ENCODE assay signal across 8 cellular contexts in genomic region chr5:17180957-17181723, GRCh38. TPM values are rescaled to one million over a fixed set of nuclear protein-coding genes. Genes with fewer than 3 reads are reported as not detected.
DNase-seq lines count a peak whose midpoint lies in the region; ATAC-seq, FAIRE-seq and TF ChIP-seq lines count a peak whose summit lies in the region.
"Had no signal": no experiment of that assay in that cellular context is flagged by ENCODE, and none has a peak within 500 bp of the region (broad histone marks: within the 10 kb centered on the region; RNA-seq: fewer than 3 reads in every experiment).

No MANE protein-coding gene starts in this region.

- WGBS in lower leg skin, 2 donors, result 63 to 66% methylated on average over 9 of the region's 9 CpGs

- BruUV-seq in PC-3 (replicated peaks; lab: Mats Ljungman, UMichigan) (no TSS peak), endothelial cell of umbilical vein (replicated peaks; lab: Mats Ljungman, UMichigan) (no TSS peak)

- no peak for FAIRE-seq in endothelial cell of umbilical vein (lab: Jason Lieb, UNC)

- POLR2A ChIA-PET in PC-3 (lab: Charles Lee; ENCODE audit: unreplicated experiment) (no interaction called here), endothelial cell of umbilical vein (lab: Charles Lee) (no interaction called here)

- dilution Hi-C loops in endothelial cell of umbilical vein (cut with MboI; ENCODE audit: extremely low pct_ligation_motif_present, low sequenced_read_pairs), result loop anchor here (25.0 kb wide), 3 partner anchors 269 to 494 kb away; no protein-coding TSS in a partner anchor

- H3K4me3 ChIP-seq in PC-3 (ENCODE audit: low read length), result no peak overlapping the region
- no peak overlapping the region for H3K4me3 ChIP-seq in endothelial cell of umbilical vein (replicated peaks in 1 of 3; ENCODE audit: insufficient read depth in 1 of 3, low read depth in 1 of 3, low read length in 3 of 3)
- no peak overlapping the region for H3K4me3 ChIP-seq in parathyroid adenoma (ENCODE audit: low read depth, low read length)
- H3K4me3 ChIP-seq in lower leg skin (ENCODE audit: low read depth, poor library complexity, severe bottlenecking), result no peak overlapping the region

- TF ChIP-seq CTCF in PC-3 (conservative IDR thresholded peaks at IDR 0.05; ENCODE audit: low read depth, low read length), result no peak
- no peak for TF ChIP-seq CTCF in endothelial cell of umbilical vein (IDR thresholded peaks at IDR 0.05; ENCODE audit: extremely low read depth in 1 of 2, insufficient read depth in 1 of 2, low read depth in 1 of 2, low read length in 2 of 2)
- no peak for TF ChIP-seq CTCF in parathyroid adenoma (IDR thresholded peaks at IDR 0.05)
- no peak for TF ChIP-seq CTCF in lower leg skin (IDR thresholded peaks at IDR 0.05)

- H4K20me1 ChIP-seq in PC-3 (ENCODE audit: low read length), result no peaks in the 10 kb centered on the region
- H4K20me1 ChIP-seq in endothelial cell of umbilical vein (replicated peaks; ENCODE audit: control insufficient read depth, extremely low read depth, insufficient read depth, low read length), result no peaks in the 10 kb centered on the region

- H2AFZ ChIP-seq in PC-3 (ENCODE audit: low read length) (peak overlapping the region; percentile 15), endothelial cell of umbilical vein (ENCODE audit: low read depth, low read length) (peak overlapping the region; percentile 43), parathyroid adenoma (peak overlapping the region; percentile 1)

- peaks cover 34% of the 10 kb centered on the region for H3K4me1 ChIP-seq in PC-3 (ENCODE audit: insufficient read depth, low read length)
- H3K4me1 ChIP-seq in endothelial cell of umbilical vein (ENCODE audit: control insufficient read depth, extremely low read depth, insufficient read depth, low read length), result peaks cover 9% of the 10 kb centered on the region
- H3K4me1 ChIP-seq in parathyroid adenoma, result peaks cover 14% of the 10 kb centered on the region

- H3K9ac ChIP-seq in PC-3 (ENCODE audit: low read length) (peak overlapping the region; percentile 28), endothelial cell of umbilical vein (replicated peaks; ENCODE audit: extremely low read depth, insufficient read depth, low read length) (no peak overlapping the region), parathyroid adenoma (no peak overlapping the region)

- intact Hi-C loops in PC-3 (cut with micrococcal nuclease) (no loop called here), endothelial cell of umbilical vein (cut with micrococcal nuclease) (loop anchor here (1.0 kb wide), 1 partner anchor 23 kb away; no protein-coding TSS in a partner anchor), lower leg skin (cut with DNase I; ENCODE audit: low total_unique reads) (no loop called here)

- H3K9me1 ChIP-seq in endothelial cell of umbilical vein (replicated peaks; ENCODE audit: control insufficient read depth, extremely low read depth, insufficient read depth, low read length), result no peaks in the 10 kb centered on the region

- H3K36me3 ChIP-seq in PC-3 (ENCODE audit: low read depth, low read length), result no peaks in the 10 kb centered on the region
- no peaks in the 10 kb centered on the region for H3K36me3 ChIP-seq in endothelial cell of umbilical vein (ENCODE audit: control insufficient read depth in 2 of 2, extremely low read depth in 1 of 2, insufficient read depth in 2 of 2, low read length in 2 of 2)
- no peaks in the 10 kb centered on the region for H3K36me3 ChIP-seq in parathyroid adenoma (ENCODE audit: control insufficient read depth, insufficient read depth, low read length)

- H3F3A ChIP-seq in PC-3 (ENCODE audit: low read length, unreplicated experiment), result no peaks in the 10 kb centered on the region

- ATAC-seq in PC-3, result peak; percentile 33; the same call in 1 of the 2 replicates
- no peak for ATAC-seq in HG02798 (IDR thresholded peaks at IDR 0.05; ENCODE audit: poor library complexity, unreplicated experiment)
- ATAC-seq: stimulated activated naive B cell treated with anti-CD40 and anti-IgM and Interleukin-4, amounts not matched to agents 10 μg/mL and 1 μg/mL and 100 μg/mL, for 72 hours had no signal

- CTCF ChIA-PET in PC-3 (lab: Charles Lee), result interaction anchor here (0.6 kb wide), 1 partner anchor 123 kb away, joined by 3 read pairs; no protein-coding TSS in a partner anchor
- CTCF ChIA-PET in endothelial cell of umbilical vein (lab: Charles Lee), result interaction anchor here (1.2 to 2.1 kb wide), 4 partner anchors 9 to 241 kb away, joined by 3 to 20 read pairs (median 7); no protein-coding TSS in a partner anchor

- H3K9me3 ChIP-seq in PC-3 (ENCODE audit: low read length), result no peaks in the 10 kb centered on the region
- H3K9me3 ChIP-seq in endothelial cell of umbilical vein (replicated peaks; ENCODE audit: control insufficient read depth, insufficient read depth, low read length), result no peaks in the 10 kb centered on the region
- H3K9me3 ChIP-seq in parathyroid adenoma (ENCODE audit: control insufficient read depth, low read length), result no peaks in the 10 kb centered on the region

- DNase-seq in GM04503 (ENCODE audit: low read depth), result peak; percentile 83
- DNase-seq in PC-3, result peak; percentile 95
- DNase-seq in endothelial cell of umbilical vein (ENCODE audit: low read depth, low spot score), result peak; percentile 74
- no peak for DNase-seq in lower leg skin (ENCODE audit: low spot score in 2 of 2)
- DNase-seq in SIG-M5 (lab: John Stamatoyannopoulos, UW), result no peak
- DNase-seq: stimulated activated naive B cell treated with anti-CD40 and anti-IgM and Interleukin-4, amounts not matched to agents 10 μg/mL and 1 μg/mL and 100 μg/mL, for 72 hours had no signal

- no peaks in the 10 kb centered on the region for H3K27me3 ChIP-seq in PC-3 (ENCODE audit: low read length)
- no peaks in the 10 kb centered on the region for H3K27me3 ChIP-seq in endothelial cell of umbilical vein (ENCODE audit: control insufficient read depth in 2 of 2, insufficient read depth in 2 of 2, low read length in 2 of 2)
- H3K27me3 ChIP-seq in parathyroid adenoma (ENCODE audit: control insufficient read depth, insufficient read depth, low read length), result no peaks in the 10 kb centered on the region

- H3K27ac ChIP-seq in PC-3 (ENCODE audit: low read length), result peak overlapping the region; percentile 78
- H3K27ac ChIP-seq in endothelial cell of umbilical vein (ENCODE audit: insufficient read depth, low read depth, low read length), result peak overlapping the region; percentile 25
- H3K27ac ChIP-seq in parathyroid adenoma, result no peak overlapping the region

- TF ChIP-seq POLR2A in endothelial cell of umbilical vein (IDR thresholded peaks at IDR 0.05; ENCODE audit: low read depth, low read length), result no peak
- no peak for TF ChIP-seq POLR2A in lower leg skin (IDR thresholded peaks at IDR 0.05)

- peak overlapping the region; percentile 18 for H3K4me2 ChIP-seq in PC-3 (ENCODE audit: low read length)
- H3K4me2 ChIP-seq in endothelial cell of umbilical vein (ENCODE audit: insufficient read depth, low read length), result no peak overlapping the region
- H3K4me2 ChIP-seq in parathyroid adenoma (ENCODE audit: low read length), result no peak overlapping the region

- H3K79me2 ChIP-seq in PC-3 (ENCODE audit: low read length) (no peaks in the 10 kb centered on the region), endothelial cell of umbilical vein (ENCODE audit: control insufficient read depth, insufficient read depth, low read length) (no peaks in the 10 kb centered on the region), parathyroid adenoma (no peaks in the 10 kb centered on the region)

- no peaks in the 10 kb centered on the region for H3K9me2 ChIP-seq in PC-3 (replicated peaks; ENCODE audit: low read length)

TF ChIP-seq in endothelial cell of umbilical vein, 7 proteins besides CTCF, POLR2A, EP300 and RAD21:
- peak; percentile 96 for TF ChIP-seq GATA2 (IDR thresholded peaks at IDR 0.05; ENCODE audit: insufficient read depth, insufficient read length, low read depth, low read length)
- TF ChIP-seq FOS (IDR thresholded peaks at IDR 0.05; ENCODE audit: borderline replicate concordance, insufficient read depth, low read length), result peak; percentile 58
- TF ChIP-seq JUN (IDR thresholded peaks at IDR 0.05; ENCODE audit: borderline replicate concordance, insufficient read depth, insufficient read length, low read depth), result peak; percentile 20
- no peak for TF ChIP-seq MYC (IDR thresholded peaks at IDR 0.05; ENCODE audit: low read depth, low read length)
- no peak for TF ChIP-seq EZH2 (IDR thresholded peaks at IDR 0.05; ENCODE audit: borderline replicate concordance, low read depth, low read length, severe bottlenecking)
- TF ChIP-seq MAX (IDR thresholded peaks at IDR 0.05; ENCODE audit: insufficient read depth, insufficient read length), result no peak
- peak; percentile 31 for TF ChIP-seq POLR2AphosphoS5 (IDR thresholded peaks at IDR 0.05; ENCODE audit: insufficient read depth, low read depth, low read length)

RNA-seq across cellular contexts. Expression of gene BASP1, which starts 36.3 kb away (rescaled TPM):
- total RNA-seq in PC-3 (2014; rRNA removed) (169 and 273 TPM in 2 replicates), endothelial cell of umbilical vein (79.3 and 102 TPM in 2 replicates), lower leg skin (10 to 100 TPM; 22.1 to 37.1 (median 26.8) TPM)
- polyA plus RNA-seq in endothelial cell of umbilical vein, result 58.5 and 69.4 TPM in 2 replicates
- polyA plus RNA-seq in endothelial cell of umbilical vein (2011; cell fraction: cytosol; rRNA removed), result 52.8 and 59.1 TPM in 2 replicates
- polyA plus RNA-seq in endothelial cell of umbilical vein (2011; cell fraction: nucleus; rRNA removed), result 16.5 and 27.1 TPM in 2 replicates
- 78.6 and 111 TPM in 2 replicates for polyA plus RNA-seq in endothelial cell of umbilical vein (2012)
- 25.2 and 26.8 TPM in 2 replicates for polyA minus RNA-seq in endothelial cell of umbilical vein
- polyA minus RNA-seq in endothelial cell of umbilical vein (2011; cell fraction: cytosol; rRNA and poly(A)+ RNA removed), result 164 TPM
- 8.5 and 8.9 TPM in 2 replicates for polyA minus RNA-seq in endothelial cell of umbilical vein (2011; cell fraction: nucleus; rRNA and poly(A)+ RNA removed)

Comparison
In these comparisons a context has a peak if more than half of its experiments do, and no peak if none do; other contexts are left out.
1. DNase-seq: peak in GM04503 (single experiment), PC-3 (single experiment) and endothelial cell of umbilical vein (single experiment); none in lower leg skin (0 of 2) and SIG-M5 (single experiment).
2. Peak in every context shown above with its lines, with median percentiles within 50 percentile points of each other: H2AFZ ChIP-seq.